In genomic region chr2:232926448-232927040, GRCh38 we compare ENCODE assay signal across 9 cellular contexts. TPM values are rescaled to one million over a fixed set of nuclear protein-coding genes. Genes with fewer than 3 reads are reported as not detected.
A peak's percentile ranks its signal among the peaks of the same experiment; 100 is the strongest.
DNase-seq lines count a peak whose midpoint lies in the region; ATAC-seq and TF ChIP-seq lines count a peak whose summit lies in the region.
"Had no signal": no experiment of that assay in that cellular context is flagged by ENCODE, and none has a peak within 500 bp of the region (broad histone marks: within the 10 kb centered on the region; RNA-seq: fewer than 3 reads in every experiment).

No MANE protein-coding gene starts in this region.

- H3K36me3 Mint-ChIP-seq in CD8-positive, alpha-beta memory T cell = peaks cover 0 to 4% (median 1%) of the 10 kb centered on the region in 3 donors
- H3K36me3 Mint-ChIP-seq in neural crest cell (ENCODE audit: low read depth) = no peaks in the 10 kb centered on the region

- TF ChIP-seq CTCF in coronary artery (IDR thresholded peaks at IDR 0.05) (no peak), neural crest cell (conservative IDR thresholded peaks at IDR 0.05) (no peak)

- POLR2A ChIA-PET in CD8-positive, alpha-beta memory T cell (lab: Charles Lee) = no interaction called here

- H3K4me3 ChIP-seq in CD8-positive, alpha-beta memory T cell (ENCODE audit: low read length) = no peak overlapping the region
- H3K4me3 ChIP-seq in coronary artery = peak overlapping the region; percentile 76

- peaks cover 0 to 8% (median 2%) of the 10 kb centered on the region in 5 donors for H3K9me3 Mint-ChIP-seq in CD8-positive, alpha-beta memory T cell
- no peaks in the 10 kb centered on the region for H3K9me3 Mint-ChIP-seq in neural crest cell

- H3K4me1 ChIP-seq in CD8-positive, alpha-beta memory T cell (ENCODE audit: insufficient read depth, low read length) = no peaks in the 10 kb centered on the region

- peaks cover 7 to 12% (median 7%) of the 10 kb centered on the region in 3 donors for H3K4me1 Mint-ChIP-seq in CD8-positive, alpha-beta memory T cell
- peaks cover 8% of the 10 kb centered on the region for H3K4me1 Mint-ChIP-seq in neural crest cell

- H3K27ac ChIP-seq in CD8-positive, alpha-beta memory T cell (ENCODE audit: low read depth, low read length) = no peak overlapping the region
- H3K27ac ChIP-seq in coronary artery = no peak overlapping the region

- no peaks in the 10 kb centered on the region for H3K36me3 ChIP-seq in CD8-positive, alpha-beta memory T cell (ENCODE audit: insufficient read depth, low read length)

- H3K9me3 ChIP-seq in CD8-positive, alpha-beta memory T cell (ENCODE audit: low read length) = no peaks in the 10 kb centered on the region

- CTCF ChIA-PET in CD8-positive, alpha-beta memory T cell (lab: Charles Lee) = no interaction called here

- peaks cover 47 to 67% of the 10 kb centered on the region in 2 donors for H3K27me3 Mint-ChIP-seq in CD8-positive, alpha-beta memory T cell
- peaks cover 82% of the 10 kb centered on the region for H3K27me3 Mint-ChIP-seq in neural crest cell (ENCODE audit: low read depth)

- no peak for ATAC-seq in HG02938 (IDR thresholded peaks at IDR 0.05; ENCODE audit: unreplicated experiment)

- H3K27ac Mint-ChIP-seq in CD8-positive, alpha-beta memory T cell = no peak overlapping the region
- no peak overlapping the region for H3K27ac Mint-ChIP-seq in neural crest cell (ENCODE audit: unreplicated experiment)

- H3K4me3 Mint-ChIP-seq in CD8-positive, alpha-beta memory T cell = peak overlapping the region in 6 of 7 donors; percentile 17 to 82 (median 60)
- H3K4me3 Mint-ChIP-seq in neural crest cell = peak overlapping the region; percentile 89

- peaks cover 18% of the 10 kb centered on the region for H3K27me3 ChIP-seq in CD8-positive, alpha-beta memory T cell (ENCODE audit: insufficient read depth, low read length, poor library complexity, severe bottlenecking)

- no peak for DNase-seq in CD8-positive, alpha-beta memory T cell
- DNase-seq in NCI-H748 treated with DMSO at 0.1 percent for 48 hours (lab: John Stamatoyannopoulos, UW) = peak; percentile 9
- no peak for DNase-seq in coronary artery (ENCODE audit: low spot score)
- no peak for DNase-seq in neural crest cell (ENCODE audit: low read depth, low spot score)
- no peak for DNase-seq in DMS114 treated with DMSO at 0.1 percent for 48 hours (lab: John Stamatoyannopoulos, UW; ENCODE audit: unreplicated experiment)
- no peak for DNase-seq in activated CD4-positive, CD25-positive, alpha-beta regulatory T cell (lab: John Stamatoyannopoulos, UW)
- no peak for DNase-seq in NCI-H2107 treated with DMSO at 0.1 percent for 48 hours (lab: John Stamatoyannopoulos, UW; ENCODE audit: unreplicated experiment)
- DNase-seq: IMR-90 had no signal

RNA-seq across cellular contexts. Expression of gene SNORC, which starts 56.5 kb away (rescaled TPM):
- total RNA-seq in CD8-positive, alpha-beta memory T cell = 1 to 10 TPM; 1.5 to 2.5 TPM
- not detected for polyA plus RNA-seq in CD8-positive, alpha-beta memory T cell
- 2.8 and 3.0 TPM in 2 replicates for total RNA-seq in neural crest cell
